ENCODE assay signal across 21 cellular contexts in the genomic region with DNA sequence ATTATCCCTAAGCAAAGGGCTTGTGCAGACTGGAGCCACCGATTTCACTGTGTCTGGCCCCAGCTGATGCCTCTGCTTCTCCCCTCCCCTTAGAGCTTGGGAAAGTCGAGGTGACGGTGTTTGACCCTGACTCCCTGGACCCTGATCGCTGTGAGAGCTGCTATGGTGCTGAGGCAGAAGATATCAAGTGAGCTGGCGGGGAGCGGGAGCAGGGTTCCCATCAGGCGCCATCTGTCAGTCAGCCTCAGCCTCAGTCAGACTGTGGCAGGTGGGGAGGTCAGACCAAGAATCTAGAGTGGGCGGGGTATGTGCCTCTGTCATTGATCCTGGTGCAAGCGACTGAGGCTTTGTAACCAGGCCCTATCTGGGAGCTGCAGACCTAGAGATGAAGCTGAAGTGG. TPM values are rescaled to one million over a fixed set of nuclear protein-coding genes. Genes with fewer than 3 reads are reported as not detected.
DNase-seq lines count a peak whose midpoint lies in the region; ATAC-seq, FAIRE-seq and TF ChIP-seq lines count a peak whose summit lies in the region.
"Had no signal": no experiment of that assay in that cellular context is flagged by ENCODE, and none has a peak within 500 bp of the region (broad histone marks: within the 10 kb centered on the region; RNA-seq: fewer than 3 reads in every experiment).

No MANE protein-coding gene starts in this region.

- no peaks in the 10 kb centered on the region for H3K9me3 ChIP-seq in HepG2 (ENCODE audit: low read length)
- no peaks in the 10 kb centered on the region for H3K9me3 ChIP-seq in spleen
- H3K9me3 ChIP-seq: BLaER1, Caco-2 had no signal

- no peak for TF ChIP-seq CTCF in HepG2 (CRISPR knock-in tag; IDR thresholded peaks at IDR 0.05)
- no peak for TF ChIP-seq CTCF in spleen (IDR thresholded peaks at IDR 0.05 in 8 of 11, conservative IDR thresholded peaks at IDR 0.05 in 3 of 11)

- TF ChIP-seq EP300 in HepG2 (IDR thresholded peaks at IDR 0.05; ENCODE audit: low read depth in 2 of 2, low read length in 2 of 2) (no peak), HepG2 (CRISPR knock-in tag; IDR thresholded peaks at IDR 0.05; ENCODE audit: borderline replicate concordance) (no peak)

- no peak for FAIRE-seq in HepG2 (lab: Jason Lieb, UNC)
- FAIRE-seq: GM18507, H54 had no signal

- H3K36me3 ChIP-seq in HepG2 (replicated peaks in 1 of 2; ENCODE audit: control insufficient read depth in 1 of 2, insufficient read depth in 2 of 2, low read length in 2 of 2) = peaks cover 32 to 63% of the 10 kb centered on the region in 2 experiments
- peaks cover 0 to 91% (median 48%) of the 10 kb centered on the region in 6 donors for H3K36me3 ChIP-seq in spleen

- no peaks in the 10 kb centered on the region for H3K27me3 ChIP-seq in HepG2 (ENCODE audit: control insufficient read depth in 1 of 2, insufficient read depth in 2 of 2, low read length in 2 of 2)
- no peaks in the 10 kb centered on the region for H3K27me3 ChIP-seq in spleen (replicated peaks in 1 of 7)
- H3K27me3 ChIP-seq: BLaER1 had no signal

- no peak for TF ChIP-seq POLR2A in HepG2 (IDR thresholded peaks at IDR 0.05; ENCODE audit: insufficient read depth in 1 of 2, low read depth in 2 of 2, low read length in 2 of 2)
- TF ChIP-seq POLR2A in spleen (IDR thresholded peaks at IDR 0.05) = no peak

- peaks cover 10% of the 10 kb centered on the region for H3K79me2 ChIP-seq in HepG2 (ENCODE audit: insufficient read depth, low read length)

- BruUV-seq in HepG2 (replicated peaks; lab: Mats Ljungman, UMichigan) = no TSS peak

- H3K4me3 ChIP-seq in HepG2 (replicated peaks in 1 of 3; ENCODE audit: insufficient read depth in 1 of 3, low read depth in 2 of 3, low read length in 3 of 3) (no peak overlapping the region), spleen (no peak overlapping the region)
- H3K4me3 ChIP-seq: BLaER1, GM23248 had no signal

- CTCF ChIA-PET in HepG2 (lab: Yijun Ruan, JAX; ENCODE audit: low intra/inter-chr PET ratio, low total read pairs) = no interaction called here

- H4K20me1 ChIP-seq in HepG2 (ENCODE audit: insufficient read depth, low read length) = no peaks in the 10 kb centered on the region
- H4K20me1 ChIP-seq: BLaER1 had no signal

- H3K27ac ChIP-seq in HepG2 (ENCODE audit: extremely low read length, insufficient read depth, low read length) = no peak overlapping the region
- H3K27ac ChIP-seq in spleen = no peak overlapping the region
- H3K27ac ChIP-seq: 22Rv1, BLaER1, GM23248, HL-60 had no signal

- H3K4me2 ChIP-seq in HepG2 (ENCODE audit: low read depth, low read length) = no peak overlapping the region
- H3K4me2 ChIP-seq: BLaER1 had no signal

- H2AFZ ChIP-seq in HepG2 (ENCODE audit: low read length) = no peak overlapping the region
- H2AFZ ChIP-seq: GM23248 had no signal

- no peak overlapping the region for H3K9ac ChIP-seq in HepG2 (ENCODE audit: insufficient read depth, low read depth, low read length)
- H3K9ac ChIP-seq: BLaER1, GM23248 had no signal

- WGBS in HepG2 (ENCODE audit: low lambda C conversion rate) = 76% methylated on average over 8 of the region's 9 CpGs
- 85 to 96% (median 88%) methylated on average over 8 to 9 of the region's 9 CpGs for WGBS in spleen, 5 donors

- H3K4me1 ChIP-seq in HepG2 (ENCODE audit: insufficient read depth, low read length) (peaks cover 10% of the 10 kb centered on the region), spleen (peaks cover 0 to 14% (median 9%) of the 10 kb centered on the region in 6 donors)
- H3K4me1 ChIP-seq: Caco-2 had no signal

- in situ Hi-C loops in HepG2 (cut with HindIII; ENCODE audit: extremely low pct_ligation_motif_present, low pct_unique_long_range_greater_than_20kb) = no loop called here

- intact Hi-C loops in HepG2 (cut with micrococcal nuclease; ENCODE audit: unreplicated experiment) (no loop called here), spleen (cut with DNase I; ENCODE audit: low total_unique reads) (loop anchor here (10.0 kb wide), 1 partner anchor 67 kb away; the partner anchor contains the start of gene SPAG4), left colon (cut with DNase I, micrococcal nuclease) (no loop called here)

- POLR2A ChIA-PET in HepG2 (lab: Yijun Ruan, JAX) = interaction anchor here (1.7 kb wide), 1 partner anchor 68 kb away, joined by 4 read pairs; the partner anchor contains the start of gene SPAG4

- DNase-seq in DMS 273 (lab: John Stamatoyannopoulos, UW; ENCODE audit: unreplicated experiment) (peak; percentile 34), DMS 273 treated with DMSO at 0.1 percent for 48 hours (lab: John Stamatoyannopoulos, UW) (no peak), NCI-H82 (lab: John Stamatoyannopoulos, UW) (peak; percentile 97), HepG2 (ENCODE audit: low spot score) (no peak), spleen (peak; percentile 17), GM03348 (ENCODE audit: low spot score) (no peak), left colon (no peak)
- DNase-seq: AML-193; Caco-2; CD8-positive, alpha-beta memory T cell; DMS79 treated with DMSO at 0.1 percent for 48 hours; GDM1; GM23248; IMR-90 had no signal

- ATAC-seq in HepG2 (peak; percentile 15; the same call in 1 of the 3 replicates), left colon (no peak), GM19328 (IDR thresholded peaks at IDR 0.05; ENCODE audit: unreplicated experiment) (no peak)
- ATAC-seq: HCT116 had no signal

- TF ChIP-seq RAD21 in HepG2 (CRISPR knock-in tag; IDR thresholded peaks at IDR 0.05) = no peak

TF ChIP-seq in HepG2, 621 proteins besides CTCF, POLR2A, EP300 and RAD21 (continues in another document):
- TF ChIP-seq ZBTB38 (CRISPR knock-in tag; IDR thresholded peaks at IDR 0.05) = peak; percentile 81; the same call in 1 of the 2 replicates

RNA-seq across cellular contexts. Expression of gene ERGIC3, which starts 5.4 kb away (rescaled TPM):
- 224 and 407 TPM in 2 replicates for total RNA-seq in HepG2 (2016; rRNA removed; fragmentation: Illumina TruSeq; extraction: Trizol)
- total RNA-seq in HepG2 (2016; cell fraction: cytosol; rRNA removed; fragmentation: Illumina TruSeq; extraction: Trizol; ENCODE audit: low read depth) = 309 and 324 TPM in 2 replicates
- total RNA-seq in HepG2 (2016; cell fraction: insoluble cytoplasmic fraction; rRNA removed; fragmentation: Illumina TruSeq; extraction: Trizol) = 220 and 420 TPM in 2 replicates
- total RNA-seq in HepG2 (2016; cell fraction: membrane; rRNA removed; fragmentation: Illumina TruSeq; extraction: Trizol) = 396 and 433 TPM in 2 replicates
- total RNA-seq in HepG2 (2016; cell fraction: nucleus; rRNA removed; fragmentation: Illumina TruSeq; extraction: Trizol) = 264 and 296 TPM in 2 replicates
- polyA plus RNA-seq in HepG2 (2011; rRNA removed) = 610 and 670 TPM in 2 replicates
- 697 and 907 TPM in 2 replicates for polyA plus RNA-seq in HepG2 (2011; cell fraction: cytosol; rRNA removed)
- 512 and 519 TPM in 2 replicates for polyA plus RNA-seq in HepG2 (2011; cell fraction: nucleus; rRNA removed)
- polyA plus RNA-seq in HepG2 (2012) = 356 and 493 TPM in 2 replicates
- polyA plus RNA-seq in HepG2 (2016; cell fraction: cytosol; fragmentation: Illumina TruSeq; extraction: Trizol; ENCODE audit: low read depth) = 247 and 288 TPM in 2 replicates
- polyA plus RNA-seq in HepG2 (2016; cell fraction: insoluble cytoplasmic fraction; fragmentation: Illumina TruSeq; extraction: Trizol; ENCODE audit: low read depth) = 179 and 200 TPM in 2 replicates
- polyA plus RNA-seq in HepG2 (2016; cell fraction: membrane; fragmentation: Illumina TruSeq; extraction: Trizol; ENCODE audit: low read depth) = 343 and 357 TPM in 2 replicates
- polyA plus RNA-seq in HepG2 (2016; cell fraction: nucleus; fragmentation: Illumina TruSeq; extraction: Trizol; ENCODE audit: insufficient read depth, low read depth) = 461 and 472 TPM in 2 replicates
- polyA minus RNA-seq in HepG2 (2011; rRNA and poly(A)+ RNA removed; ENCODE audit: low replicate concordance) = 491 and 704 TPM in 2 replicates
- 143 and 159 TPM in 2 replicates for polyA minus RNA-seq in HepG2 (2011; cell fraction: cytosol; rRNA and poly(A)+ RNA removed)
- polyA minus RNA-seq in HepG2 (2011; cell fraction: nucleus; rRNA and poly(A)+ RNA removed) = 106 and 126 TPM in 2 replicates
- 100 to 1,000 TPM; 127 to 179 (median 149) TPM for total RNA-seq in spleen
- polyA plus RNA-seq in spleen = 100 to 1,000 TPM; 134 to 179 (median 145) TPM
- total RNA-seq in left colon = 100 to 1,000 TPM; 262 to 278 TPM

RNA-seq across cellular contexts. Expression of gene C20orf173, which starts 17.9 kb away (rescaled TPM):
- total RNA-seq in HepG2 (2016; rRNA removed; fragmentation: Illumina TruSeq; extraction: Trizol) (not detected in 2 replicates), spleen (not detected), left colon (not detected)
- not detected in 2 replicates for total RNA-seq in HepG2 (2016; cell fraction: cytosol; rRNA removed; fragmentation: Illumina TruSeq; extraction: Trizol; ENCODE audit: low read depth)
- not detected in 2 replicates for total RNA-seq in HepG2 (2016; cell fraction: insoluble cytoplasmic fraction; rRNA removed; fragmentation: Illumina TruSeq; extraction: Trizol)
- not detected in 2 replicates for total RNA-seq in HepG2 (2016; cell fraction: membrane; rRNA removed; fragmentation: Illumina TruSeq; extraction: Trizol)
- not detected in 2 replicates for total RNA-seq in HepG2 (2016; cell fraction: nucleus; rRNA removed; fragmentation: Illumina TruSeq; extraction: Trizol)
- polyA plus RNA-seq in HepG2 (2011; rRNA removed) (not detected in 2 replicates), spleen (not detected)
- polyA plus RNA-seq in HepG2 (2011; cell fraction: cytosol; rRNA removed) = not detected in 2 replicates
- not detected in 2 replicates for polyA plus RNA-seq in HepG2 (2011; cell fraction: nucleus; rRNA removed)
- polyA plus RNA-seq in HepG2 (2012) = not detected in 2 replicates
- polyA plus RNA-seq in HepG2 (2016; cell fraction: cytosol; fragmentation: Illumina TruSeq; extraction: Trizol; ENCODE audit: low read depth) = not detected in 2 replicates
- polyA plus RNA-seq in HepG2 (2016; cell fraction: insoluble cytoplasmic fraction; fragmentation: Illumina TruSeq; extraction: Trizol; ENCODE audit: low read depth) = not detected in 2 replicates
- polyA plus RNA-seq in HepG2 (2016; cell fraction: membrane; fragmentation: Illumina TruSeq; extraction: Trizol; ENCODE audit: low read depth) = not detected in 2 replicates
- not detected in 2 replicates for polyA plus RNA-seq in HepG2 (2016; cell fraction: nucleus; fragmentation: Illumina TruSeq; extraction: Trizol; ENCODE audit: insufficient read depth, low read depth)
- polyA minus RNA-seq in HepG2 (2011; rRNA and poly(A)+ RNA removed; ENCODE audit: low replicate concordance) = not detected in 2 replicates
- polyA minus RNA-seq in HepG2 (2011; cell fraction: cytosol; rRNA and poly(A)+ RNA removed) = not detected in 2 replicates
- not detected in 2 replicates for polyA minus RNA-seq in HepG2 (2011; cell fraction: nucleus; rRNA and poly(A)+ RNA removed)
- total RNA-seq: Caco-2; CD8-positive, alpha-beta memory T cell; GM23248; IMR-90 had no signal
- polyA plus RNA-seq: CD8-positive, alpha-beta memory T cell; GM23248; IMR-90 had no signal

Comparison
In these comparisons a context has a peak if more than half of its experiments do, and no peak if none do; other contexts are left out.
1. DNase-seq: peak in DMS 273 (single experiment), NCI-H82 (single experiment) and spleen (single experiment); none in DMS 273 treated with DMSO at 0.1 percent for 48 hours (single experiment), HepG2 (single experiment), GM03348 (single experiment) and left colon (0 of 2).